18 cellular contexts compared by ENCODE assay signal in the genomic region with DNA sequence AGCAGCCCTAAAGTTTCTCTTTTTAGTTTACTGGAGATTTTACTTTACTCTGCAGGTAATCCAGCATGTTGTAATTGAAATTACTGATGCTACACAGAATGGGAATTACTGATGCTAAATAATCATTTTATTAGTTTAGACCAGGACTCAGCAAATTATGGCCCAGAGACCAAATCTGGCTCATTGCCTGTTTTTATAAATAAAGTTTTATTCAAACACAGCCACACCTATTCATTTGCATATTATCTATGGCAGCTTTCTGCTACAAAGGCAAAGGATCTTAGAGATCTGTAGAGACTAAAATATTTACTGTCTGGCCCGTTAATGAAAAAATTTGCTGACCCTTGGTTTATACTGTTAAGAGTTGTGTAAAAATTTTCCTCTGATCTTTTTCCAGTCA.
DNase-seq lines count a peak whose midpoint lies in the region; ATAC-seq, FAIRE-seq and TF ChIP-seq lines count a peak whose summit lies in the region.
"Had no signal": no experiment of that assay in that cellular context is flagged by ENCODE, and none has a peak within 500 bp of the region (broad histone marks: within the 10 kb centered on the region; RNA-seq: fewer than 3 reads in every experiment).

No MANE protein-coding gene starts in this region.

- BruUV-seq in HepG2 (replicated peaks; lab: Mats Ljungman, UMichigan) (no TSS peak), GM12878 (replicated peaks; lab: Mats Ljungman, UMichigan) (no TSS peak)

- H3K36me3 ChIP-seq in HepG2 (replicated peaks in 1 of 2; ENCODE audit: control insufficient read depth in 1 of 2, insufficient read depth in 2 of 2, low read length in 2 of 2) (no peaks in the 10 kb centered on the region), right lobe of liver (no peaks in the 10 kb centered on the region), GM12878 (ENCODE audit: control insufficient read depth in 2 of 2, insufficient read depth in 2 of 2, low read length in 1 of 2) (peaks cover 0 to 6% of the 10 kb centered on the region in 2 experiments; a peak in 2 of 4 replicates)

- ATAC-seq in HepG2 = no peak
- no peak for ATAC-seq in right lobe of liver
- ATAC-seq in GM12878 = no peak
- no peak for ATAC-seq in HG03354 (IDR thresholded peaks at IDR 0.05; ENCODE audit: poor library complexity, severe bottlenecking, unreplicated experiment)
- ATAC-seq: A549; CD8-positive, alpha-beta T cell had no signal

- POLR2A ChIA-PET in HepG2 (lab: Yijun Ruan, JAX) (no interaction called here), GM12878 (lab: Charles Lee) (no interaction called here)

- in situ Hi-C loops in HepG2 (cut with HindIII; ENCODE audit: extremely low pct_ligation_motif_present, low pct_unique_long_range_greater_than_20kb) = no loop called here
- in situ Hi-C loops in GM12878 (cut with MboI) = no loop called here

- no peak overlapping the region for H3K9ac ChIP-seq in HepG2 (ENCODE audit: insufficient read depth, low read depth, low read length)
- H3K9ac ChIP-seq in GM12878 (ENCODE audit: control insufficient read depth, insufficient read depth, low read length) = no peak overlapping the region
- H3K9ac ChIP-seq: BLaER1 treated with 17β-estradiol and CSF1 and Interleukin-3, amounts not matched to agents 10 nM and 100 nM had no signal

- H3K79me2 ChIP-seq in HepG2 (ENCODE audit: insufficient read depth, low read length) = no peaks in the 10 kb centered on the region
- H3K79me2 ChIP-seq in GM12878 (ENCODE audit: control insufficient read depth, insufficient read depth, low read length) = no peaks in the 10 kb centered on the region; the same call in 1 of the 2 replicates

- no peak for TF ChIP-seq EP300 in HepG2 (IDR thresholded peaks at IDR 0.05; ENCODE audit: low read depth in 2 of 2, low read length in 2 of 2)
- no peak for TF ChIP-seq EP300 in HepG2 (CRISPR knock-in tag; IDR thresholded peaks at IDR 0.05; ENCODE audit: borderline replicate concordance)
- TF ChIP-seq EP300 in GM12878 (IDR thresholded peaks at IDR 0.05; ENCODE audit: borderline replicate concordance in 1 of 2, control insufficient read depth in 1 of 2, low read depth in 2 of 2, low read length in 2 of 2) = no peak

- H3K27ac ChIP-seq in HepG2 (ENCODE audit: extremely low read length, insufficient read depth, low read length) (no peak overlapping the region), right lobe of liver (no peak overlapping the region), GM12878 (ENCODE audit: control insufficient read depth, insufficient read depth) (no peak overlapping the region)
- H3K27ac ChIP-seq: 22Rv1; A549; BLaER1 treated with 17β-estradiol and CSF1 and Interleukin-3, amounts not matched to agents 10 nM and 100 nM; C4-2B had no signal

- H2AFZ ChIP-seq in HepG2 (ENCODE audit: low read length) (no peak overlapping the region), GM12878 (ENCODE audit: control insufficient read depth, low read depth, low read length) (no peak overlapping the region)

- H3K4me2 ChIP-seq in HepG2 (ENCODE audit: low read depth, low read length) (no peak overlapping the region), GM12878 (ENCODE audit: control insufficient read depth, insufficient read depth) (no peak overlapping the region)
- H3K4me2 ChIP-seq: A549; BLaER1 treated with 17β-estradiol and CSF1 and Interleukin-3, amounts not matched to agents 10 nM and 100 nM had no signal

- H4K20me1 ChIP-seq in HepG2 (ENCODE audit: insufficient read depth, low read length) (no peaks in the 10 kb centered on the region), GM12878 (ENCODE audit: control insufficient read depth, insufficient read depth) (no peaks in the 10 kb centered on the region)
- H4K20me1 ChIP-seq: BLaER1 treated with 17β-estradiol and CSF1 and Interleukin-3, amounts not matched to agents 10 nM and 100 nM had no signal

- H3K27me3 ChIP-seq in HepG2 (ENCODE audit: control insufficient read depth in 1 of 2, insufficient read depth in 2 of 2, low read length in 2 of 2) (no peaks in the 10 kb centered on the region), right lobe of liver (no peaks in the 10 kb centered on the region), GM12878 (replicated peaks in 1 of 2; ENCODE audit: control insufficient read depth in 2 of 2, insufficient read depth in 2 of 2, low read length in 1 of 2) (no peaks in the 10 kb centered on the region)
- H3K27me3 ChIP-seq: BLaER1 treated with 17β-estradiol and CSF1 and Interleukin-3, amounts not matched to agents 10 nM and 100 nM had no signal

- no peak overlapping the region for H3K4me3 ChIP-seq in HepG2 (replicated peaks in 1 of 3; ENCODE audit: insufficient read depth in 1 of 3, low read depth in 2 of 3, low read length in 3 of 3)
- H3K4me3 ChIP-seq in right lobe of liver = no peak overlapping the region
- H3K4me3 ChIP-seq in GM12878 = no peak overlapping the region
- H3K4me3 ChIP-seq: A549; BLaER1 treated with 17β-estradiol and CSF1 and Interleukin-3, amounts not matched to agents 10 nM and 100 nM had no signal

- intact Hi-C loops in HepG2 (cut with micrococcal nuclease; ENCODE audit: unreplicated experiment) (no loop called here), right lobe of liver (cut with DNase I) (no loop called here), GM12878 (cut with micrococcal nuclease; ENCODE audit: unreplicated experiment) (no loop called here)

- no peak for DNase-seq in HepG2 (ENCODE audit: low spot score)
- no peak for DNase-seq in right lobe of liver
- DNase-seq in GM12878 (ENCODE audit: low read depth, low spot score) = no peak
- DNase-seq in HPDE6-E6E7 (ENCODE audit: extremely low spot score) = no peak
- DNase-seq: AML-193; Caco-2; Calu3; CD4-positive, alpha-beta T cell; CD8-positive, alpha-beta T cell; DMS79 treated with DMSO at 0.1 percent for 48 hours; GF-D8 had no signal

- CTCF ChIA-PET in HepG2 (lab: Yijun Ruan, JAX; ENCODE audit: low intra/inter-chr PET ratio, low total read pairs) (no interaction called here), GM12878 (lab: Yijun Ruan, JAX) (interaction anchor here (0.9 kb wide), 1 partner anchor 54 kb away, joined by 3 read pairs; no protein-coding TSS in a partner anchor)

- RAD21 ChIA-PET in GM12878 (lab: Charles Lee; ENCODE audit: unreplicated experiment) = interaction anchor here (1.0 kb wide), 1 partner anchor 214 kb away, joined by 3 read pairs; no protein-coding TSS in a partner anchor

- SMC1A ChIA-PET in GM12878 (lab: Charles Lee; ENCODE audit: uncharacterized antibody, unreplicated experiment) = interaction anchor here (1.1 to 3.7 kb wide), 4 partner anchors 14 to 214 kb away, joined by 3 to 18 read pairs (median 3); no protein-coding TSS in a partner anchor

- H3K9me3 ChIP-seq in HepG2 (ENCODE audit: low read length) (no peaks in the 10 kb centered on the region), right lobe of liver (no peaks in the 10 kb centered on the region), GM12878 (replicated peaks; ENCODE audit: control insufficient read depth, insufficient read depth, low read length) (no peaks in the 10 kb centered on the region)
- H3K9me3 ChIP-seq: A549, Caco-2 had no signal

- FAIRE-seq in HepG2 (lab: Jason Lieb, UNC) = no peak
- FAIRE-seq in GM12878 (lab: Jason Lieb, UNC) = no peak
- FAIRE-seq: A549, G401.6, GM19239 had no signal

- TF ChIP-seq CTCF in HepG2 (CRISPR knock-in tag; IDR thresholded peaks at IDR 0.05) (no peak), right lobe of liver (IDR thresholded peaks at IDR 0.05) (no peak), GM12878 (IDR thresholded peaks at IDR 0.05 in 2 of 3, conservative IDR thresholded peaks at IDR 0.05 in 1 of 3; ENCODE audit: control insufficient read depth in 2 of 3, extremely low read depth in 1 of 3, insufficient read depth in 1 of 3, low read depth in 3 of 3, low read length in 3 of 3) (no peak)

- TF ChIP-seq POLR2A in HepG2 (IDR thresholded peaks at IDR 0.05; ENCODE audit: insufficient read depth in 1 of 2, low read depth in 2 of 2, low read length in 2 of 2) (no peak), right lobe of liver (IDR thresholded peaks at IDR 0.05) (no peak), GM12878 (IDR thresholded peaks at IDR 0.05; ENCODE audit: low read depth, low read length) (no peak)

- no peak for TF ChIP-seq RAD21 in HepG2 (CRISPR knock-in tag; IDR thresholded peaks at IDR 0.05)
- TF ChIP-seq RAD21 in GM12878 (IDR thresholded peaks at IDR 0.05; ENCODE audit: insufficient read depth, low read depth, low read length) = no peak

- peaks cover 9% of the 10 kb centered on the region for H3K4me1 ChIP-seq in HepG2 (ENCODE audit: insufficient read depth, low read length)
- H3K4me1 ChIP-seq in right lobe of liver = no peaks in the 10 kb centered on the region
- H3K4me1 ChIP-seq in GM12878 (ENCODE audit: control insufficient read depth, insufficient read depth, low read length) = no peaks in the 10 kb centered on the region; the same call in 1 of the 2 replicates
- H3K4me1 ChIP-seq: A549, Caco-2 had no signal

- WGBS in HepG2 (ENCODE audit: low lambda C conversion rate) = 95% methylated on average over 1 of the region's 1 CpG
- 71% methylated on average over 1 of the region's 1 CpG for WGBS in right lobe of liver (ENCODE audit: insufficient coverage, low coverage, low lambda C conversion rate, missing lambda C conversion rate)
- WGBS in GM12878 (ENCODE audit: insufficient coverage, insufficient replicate concordance, low lambda C conversion rate, missing lambda C conversion rate) = 96% methylated on average over 1 of the region's 1 CpG

TF ChIP-seq in HepG2, 621 proteins besides CTCF, POLR2A, EP300 and RAD21 (continues in another document):
- 0 out of 4 replicates have a peak, but pooled peaks of 1 of the 2 experiments have one; percentile 6 for TF ChIP-seq MAFK (conservative IDR thresholded peaks at IDR 0.05 in 1 of 2, IDR thresholded peaks at IDR 0.05 in 1 of 2; ENCODE audit: low read length in 2 of 2)
- TF ChIP-seq, protein P1, sequence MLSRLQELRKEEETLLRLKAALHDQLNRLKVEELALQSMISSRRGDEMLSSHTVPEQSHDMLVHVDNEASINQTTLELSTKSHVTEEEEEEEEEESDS (CRISPR knock-in tag; IDR thresholded peaks at IDR 0.05; ENCODE audit: borderline replicate concordance) = no peak
